In the genomic region with DNA sequence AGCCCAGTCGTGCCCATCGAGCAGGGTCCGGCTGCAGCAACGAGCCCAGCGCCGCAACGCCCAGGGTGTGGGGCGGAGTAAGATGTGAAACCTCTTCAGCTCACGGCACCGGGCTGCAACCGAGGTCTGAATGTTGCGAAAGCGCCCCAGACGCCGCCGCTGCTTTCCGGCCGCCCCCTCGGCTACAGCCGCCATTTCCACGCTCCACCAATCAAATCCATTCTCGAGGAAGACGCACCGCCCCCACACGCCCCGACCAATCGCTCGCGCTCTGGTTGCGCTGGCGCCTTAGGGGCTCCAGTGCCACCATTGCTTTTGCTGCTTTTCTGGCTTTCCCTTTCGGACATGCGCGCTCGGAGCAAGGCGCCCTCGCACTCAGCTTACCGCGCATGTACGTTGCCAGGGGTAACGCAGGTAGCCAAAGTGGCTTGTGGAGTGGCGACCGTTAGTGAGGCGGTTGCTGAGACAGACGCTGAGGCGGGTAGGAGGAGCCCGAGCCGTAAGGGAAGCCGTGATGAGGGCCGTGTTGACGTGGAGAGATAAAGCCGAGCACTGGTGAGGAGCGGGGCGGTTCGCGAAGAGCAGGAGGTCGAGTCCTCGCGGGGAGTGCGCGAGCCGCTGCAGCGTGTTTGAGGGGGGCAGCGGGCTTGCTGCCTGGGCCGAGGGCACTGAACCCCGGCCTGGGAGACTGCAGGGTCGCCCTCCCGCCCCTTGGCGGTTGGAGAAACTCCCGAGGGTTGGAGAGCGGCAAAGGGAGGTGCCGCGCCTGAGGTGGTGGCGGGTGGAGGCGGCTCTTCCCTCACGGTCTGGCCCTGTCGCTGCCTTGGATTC, we compare ENCODE assay signal across 2 cellular contexts.
TF ChIP-seq lines count a peak whose summit lies in the region.

A gene with protein sequence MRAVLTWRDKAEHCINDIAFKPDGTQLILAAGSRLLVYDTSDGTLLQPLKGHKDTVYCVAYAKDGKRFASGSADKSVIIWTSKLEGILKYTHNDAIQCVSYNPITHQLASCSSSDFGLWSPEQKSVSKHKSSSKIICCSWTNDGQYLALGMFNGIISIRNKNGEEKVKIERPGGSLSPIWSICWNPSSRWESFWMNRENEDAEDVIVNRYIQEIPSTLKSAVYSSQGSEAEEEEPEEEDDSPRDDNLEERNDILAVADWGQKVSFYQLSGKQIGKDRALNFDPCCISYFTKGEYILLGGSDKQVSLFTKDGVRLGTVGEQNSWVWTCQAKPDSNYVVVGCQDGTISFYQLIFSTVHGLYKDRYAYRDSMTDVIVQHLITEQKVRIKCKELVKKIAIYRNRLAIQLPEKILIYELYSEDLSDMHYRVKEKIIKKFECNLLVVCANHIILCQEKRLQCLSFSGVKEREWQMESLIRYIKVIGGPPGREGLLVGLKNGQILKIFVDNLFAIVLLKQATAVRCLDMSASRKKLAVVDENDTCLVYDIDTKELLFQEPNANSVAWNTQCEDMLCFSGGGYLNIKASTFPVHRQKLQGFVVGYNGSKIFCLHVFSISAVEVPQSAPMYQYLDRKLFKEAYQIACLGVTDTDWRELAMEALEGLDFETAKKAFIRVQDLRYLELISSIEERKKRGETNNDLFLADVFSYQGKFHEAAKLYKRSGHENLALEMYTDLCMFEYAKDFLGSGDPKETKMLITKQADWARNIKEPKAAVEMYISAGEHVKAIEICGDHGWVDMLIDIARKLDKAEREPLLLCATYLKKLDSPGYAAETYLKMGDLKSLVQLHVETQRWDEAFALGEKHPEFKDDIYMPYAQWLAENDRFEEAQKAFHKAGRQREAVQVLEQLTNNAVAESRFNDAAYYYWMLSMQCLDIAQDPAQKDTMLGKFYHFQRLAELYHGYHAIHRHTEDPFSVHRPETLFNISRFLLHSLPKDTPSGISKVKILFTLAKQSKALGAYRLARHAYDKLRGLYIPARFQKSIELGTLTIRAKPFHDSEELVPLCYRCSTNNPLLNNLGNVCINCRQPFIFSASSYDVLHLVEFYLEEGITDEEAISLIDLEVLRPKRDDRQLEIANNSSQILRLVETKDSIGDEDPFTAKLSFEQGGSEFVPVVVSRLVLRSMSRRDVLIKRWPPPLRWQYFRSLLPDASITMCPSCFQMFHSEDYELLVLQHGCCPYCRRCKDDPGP (plus strand): TSS at position 408 of the 831 bp plus-strand sequence. CDS start 107 bp downstream, at position 515.
A gene (minus strand): TSS at position 132 of the 831 bp plus-strand sequence. CDS start 115 bp downstream, at position 17.

TF ChIP-seq in IMR-90, 13 proteins besides CTCF, POLR2A, EP300 and RAD21:
- TF ChIP-seq CEBPB (IDR thresholded peaks at IDR 0.05; ENCODE audit: low read depth, low read length): peak; percentile 99
- TF ChIP-seq MAFK (IDR thresholded peaks at IDR 0.05; ENCODE audit: low read depth, low read length): no peak
- TF ChIP-seq BHLHE40 (IDR thresholded peaks at IDR 0.05; ENCODE audit: low read depth, low read length): peak; percentile 40; the same call in 1 of the 2 replicates
- TF ChIP-seq, protein P1, sequence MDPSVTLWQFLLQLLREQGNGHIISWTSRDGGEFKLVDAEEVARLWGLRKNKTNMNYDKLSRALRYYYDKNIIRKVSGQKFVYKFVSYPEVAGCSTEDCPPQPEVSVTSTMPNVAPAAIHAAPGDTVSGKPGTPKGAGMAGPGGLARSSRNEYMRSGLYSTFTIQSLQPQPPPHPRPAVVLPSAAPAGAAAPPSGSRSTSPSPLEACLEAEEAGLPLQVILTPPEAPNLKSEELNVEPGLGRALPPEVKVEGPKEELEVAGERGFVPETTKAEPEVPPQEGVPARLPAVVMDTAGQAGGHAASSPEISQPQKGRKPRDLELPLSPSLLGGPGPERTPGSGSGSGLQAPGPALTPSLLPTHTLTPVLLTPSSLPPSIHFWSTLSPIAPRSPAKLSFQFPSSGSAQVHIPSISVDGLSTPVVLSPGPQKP (IDR thresholded peaks at IDR 0.05; ENCODE audit: borderline replicate concordance, low read depth, low read length): no peak
- TF ChIP-seq RCOR1 (IDR thresholded peaks at IDR 0.05; ENCODE audit: insufficient replicate concordance, low read length): no peak
- 0 out of 2 replicates have a peak, but pooled peaks have one; percentile 4 for TF ChIP-seq SMC3 (IDR thresholded peaks at IDR 0.05; ENCODE audit: low read depth, low read length)
- no peak for TF ChIP-seq NFE2L2 (IDR thresholded peaks at IDR 0.05; ENCODE audit: low read depth, low read length)
- peak; percentile 82 for TF ChIP-seq MXI1 (IDR thresholded peaks at IDR 0.05; ENCODE audit: borderline replicate concordance, low read depth, low read length)
- no peak for TF ChIP-seq CHD1 (IDR thresholded peaks at IDR 0.05; ENCODE audit: low read depth, low read length)
- peak; percentile 12; the same call in 1 of the 2 replicates for TF ChIP-seq MAZ (IDR thresholded peaks at IDR 0.05; ENCODE audit: borderline replicate concordance, low read depth, low read length)
- TF ChIP-seq, protein P2, sequence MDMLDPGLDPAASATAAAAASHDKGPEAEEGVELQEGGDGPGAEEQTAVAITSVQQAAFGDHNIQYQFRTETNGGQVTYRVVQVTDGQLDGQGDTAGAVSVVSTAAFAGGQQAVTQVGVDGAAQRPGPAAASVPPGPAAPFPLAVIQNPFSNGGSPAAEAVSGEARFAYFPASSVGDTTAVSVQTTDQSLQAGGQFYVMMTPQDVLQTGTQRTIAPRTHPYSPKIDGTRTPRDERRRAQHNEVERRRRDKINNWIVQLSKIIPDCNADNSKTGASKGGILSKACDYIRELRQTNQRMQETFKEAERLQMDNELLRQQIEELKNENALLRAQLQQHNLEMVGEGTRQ (IDR thresholded peaks at IDR 0.05; ENCODE audit: low read depth, low read length): no peak; the same call in 1 of the 2 replicates
- 0 out of 2 replicates have a peak, but pooled peaks have one; percentile 60 for TF ChIP-seq RFX5 (IDR thresholded peaks at IDR 0.05; ENCODE audit: low read depth, low read length)

TF ChIP-seq in endothelial cell of umbilical vein, 7 proteins besides CTCF, POLR2A, EP300 and RAD21:
- TF ChIP-seq MYC (IDR thresholded peaks at IDR 0.05; ENCODE audit: low read depth, low read length) (no peak), JUN (IDR thresholded peaks at IDR 0.05; ENCODE audit: borderline replicate concordance, insufficient read depth, insufficient read length, low read depth) (no peak), GATA2 (IDR thresholded peaks at IDR 0.05; ENCODE audit: insufficient read depth, insufficient read length, low read depth, low read length) (no peak), EZH2 (IDR thresholded peaks at IDR 0.05; ENCODE audit: borderline replicate concordance, low read depth, low read length, severe bottlenecking) (no peak), POLR2AphosphoS5 (IDR thresholded peaks at IDR 0.05; ENCODE audit: insufficient read depth, low read depth, low read length) (peak; percentile 85)
- TF ChIP-seq, protein P3, sequence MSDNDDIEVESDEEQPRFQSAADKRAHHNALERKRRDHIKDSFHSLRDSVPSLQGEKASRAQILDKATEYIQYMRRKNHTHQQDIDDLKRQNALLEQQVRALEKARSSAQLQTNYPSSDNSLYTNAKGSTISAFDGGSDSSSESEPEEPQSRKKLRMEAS (IDR thresholded peaks at IDR 0.05; ENCODE audit: insufficient read depth, insufficient read length): no peak
